ENCODE assay signal across 1 cellular context in the genomic region with DNA sequence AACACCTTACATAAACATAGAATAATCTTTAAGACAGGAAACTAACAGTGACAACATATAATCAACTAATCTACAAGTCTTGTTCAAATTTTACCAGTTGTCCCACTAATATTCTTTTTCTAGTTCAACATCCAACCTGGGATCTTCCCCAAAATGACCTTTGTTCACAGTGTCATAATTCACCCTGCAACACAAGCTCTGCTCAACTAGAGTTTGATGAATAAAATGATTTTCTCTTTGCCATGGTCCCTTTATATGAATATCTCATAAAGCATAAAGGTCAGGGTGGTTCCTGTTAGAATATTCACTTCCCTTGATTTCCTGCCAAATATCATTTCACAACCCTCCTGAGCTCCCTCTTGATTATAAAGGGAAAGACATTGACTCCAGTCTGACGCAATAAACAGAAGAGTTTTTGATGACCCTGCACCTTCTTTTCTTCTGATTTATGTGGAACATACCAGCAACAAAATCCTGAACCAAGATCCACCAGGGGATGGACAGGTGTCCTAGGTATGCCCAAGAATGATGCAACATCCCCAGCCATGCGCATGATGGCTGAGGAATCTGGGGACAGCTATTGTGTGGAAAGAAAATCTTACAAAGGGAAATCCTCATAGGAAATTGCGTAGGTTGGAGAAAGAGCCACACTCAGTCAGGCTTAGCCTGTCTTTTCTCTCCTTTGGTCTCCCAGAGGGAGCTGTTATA.
TF ChIP-seq lines count a peak whose summit lies in the region.

No MANE protein-coding gene starts in this region.

TF ChIP-seq in GM23338, 12 proteins besides CTCF, POLR2A, EP300 and RAD21 (continued from another document):
- TF ChIP-seq, protein P1, sequence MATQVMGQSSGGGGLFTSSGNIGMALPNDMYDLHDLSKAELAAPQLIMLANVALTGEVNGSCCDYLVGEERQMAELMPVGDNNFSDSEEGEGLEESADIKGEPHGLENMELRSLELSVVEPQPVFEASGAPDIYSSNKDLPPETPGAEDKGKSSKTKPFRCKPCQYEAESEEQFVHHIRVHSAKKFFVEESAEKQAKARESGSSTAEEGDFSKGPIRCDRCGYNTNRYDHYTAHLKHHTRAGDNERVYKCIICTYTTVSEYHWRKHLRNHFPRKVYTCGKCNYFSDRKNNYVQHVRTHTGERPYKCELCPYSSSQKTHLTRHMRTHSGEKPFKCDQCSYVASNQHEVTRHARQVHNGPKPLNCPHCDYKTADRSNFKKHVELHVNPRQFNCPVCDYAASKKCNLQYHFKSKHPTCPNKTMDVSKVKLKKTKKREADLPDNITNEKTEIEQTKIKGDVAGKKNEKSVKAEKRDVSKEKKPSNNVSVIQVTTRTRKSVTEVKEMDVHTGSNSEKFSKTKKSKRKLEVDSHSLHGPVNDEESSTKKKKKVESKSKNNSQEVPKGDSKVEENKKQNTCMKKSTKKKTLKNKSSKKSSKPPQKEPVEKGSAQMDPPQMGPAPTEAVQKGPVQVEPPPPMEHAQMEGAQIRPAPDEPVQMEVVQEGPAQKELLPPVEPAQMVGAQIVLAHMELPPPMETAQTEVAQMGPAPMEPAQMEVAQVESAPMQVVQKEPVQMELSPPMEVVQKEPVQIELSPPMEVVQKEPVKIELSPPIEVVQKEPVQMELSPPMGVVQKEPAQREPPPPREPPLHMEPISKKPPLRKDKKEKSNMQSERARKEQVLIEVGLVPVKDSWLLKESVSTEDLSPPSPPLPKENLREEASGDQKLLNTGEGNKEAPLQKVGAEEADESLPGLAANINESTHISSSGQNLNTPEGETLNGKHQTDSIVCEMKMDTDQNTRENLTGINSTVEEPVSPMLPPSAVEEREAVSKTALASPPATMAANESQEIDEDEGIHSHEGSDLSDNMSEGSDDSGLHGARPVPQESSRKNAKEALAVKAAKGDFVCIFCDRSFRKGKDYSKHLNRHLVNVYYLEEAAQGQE (IDR thresholded peaks at IDR 0.05; ENCODE audit: unreplicated experiment), result no peak
- TF ChIP-seq, protein P2, sequence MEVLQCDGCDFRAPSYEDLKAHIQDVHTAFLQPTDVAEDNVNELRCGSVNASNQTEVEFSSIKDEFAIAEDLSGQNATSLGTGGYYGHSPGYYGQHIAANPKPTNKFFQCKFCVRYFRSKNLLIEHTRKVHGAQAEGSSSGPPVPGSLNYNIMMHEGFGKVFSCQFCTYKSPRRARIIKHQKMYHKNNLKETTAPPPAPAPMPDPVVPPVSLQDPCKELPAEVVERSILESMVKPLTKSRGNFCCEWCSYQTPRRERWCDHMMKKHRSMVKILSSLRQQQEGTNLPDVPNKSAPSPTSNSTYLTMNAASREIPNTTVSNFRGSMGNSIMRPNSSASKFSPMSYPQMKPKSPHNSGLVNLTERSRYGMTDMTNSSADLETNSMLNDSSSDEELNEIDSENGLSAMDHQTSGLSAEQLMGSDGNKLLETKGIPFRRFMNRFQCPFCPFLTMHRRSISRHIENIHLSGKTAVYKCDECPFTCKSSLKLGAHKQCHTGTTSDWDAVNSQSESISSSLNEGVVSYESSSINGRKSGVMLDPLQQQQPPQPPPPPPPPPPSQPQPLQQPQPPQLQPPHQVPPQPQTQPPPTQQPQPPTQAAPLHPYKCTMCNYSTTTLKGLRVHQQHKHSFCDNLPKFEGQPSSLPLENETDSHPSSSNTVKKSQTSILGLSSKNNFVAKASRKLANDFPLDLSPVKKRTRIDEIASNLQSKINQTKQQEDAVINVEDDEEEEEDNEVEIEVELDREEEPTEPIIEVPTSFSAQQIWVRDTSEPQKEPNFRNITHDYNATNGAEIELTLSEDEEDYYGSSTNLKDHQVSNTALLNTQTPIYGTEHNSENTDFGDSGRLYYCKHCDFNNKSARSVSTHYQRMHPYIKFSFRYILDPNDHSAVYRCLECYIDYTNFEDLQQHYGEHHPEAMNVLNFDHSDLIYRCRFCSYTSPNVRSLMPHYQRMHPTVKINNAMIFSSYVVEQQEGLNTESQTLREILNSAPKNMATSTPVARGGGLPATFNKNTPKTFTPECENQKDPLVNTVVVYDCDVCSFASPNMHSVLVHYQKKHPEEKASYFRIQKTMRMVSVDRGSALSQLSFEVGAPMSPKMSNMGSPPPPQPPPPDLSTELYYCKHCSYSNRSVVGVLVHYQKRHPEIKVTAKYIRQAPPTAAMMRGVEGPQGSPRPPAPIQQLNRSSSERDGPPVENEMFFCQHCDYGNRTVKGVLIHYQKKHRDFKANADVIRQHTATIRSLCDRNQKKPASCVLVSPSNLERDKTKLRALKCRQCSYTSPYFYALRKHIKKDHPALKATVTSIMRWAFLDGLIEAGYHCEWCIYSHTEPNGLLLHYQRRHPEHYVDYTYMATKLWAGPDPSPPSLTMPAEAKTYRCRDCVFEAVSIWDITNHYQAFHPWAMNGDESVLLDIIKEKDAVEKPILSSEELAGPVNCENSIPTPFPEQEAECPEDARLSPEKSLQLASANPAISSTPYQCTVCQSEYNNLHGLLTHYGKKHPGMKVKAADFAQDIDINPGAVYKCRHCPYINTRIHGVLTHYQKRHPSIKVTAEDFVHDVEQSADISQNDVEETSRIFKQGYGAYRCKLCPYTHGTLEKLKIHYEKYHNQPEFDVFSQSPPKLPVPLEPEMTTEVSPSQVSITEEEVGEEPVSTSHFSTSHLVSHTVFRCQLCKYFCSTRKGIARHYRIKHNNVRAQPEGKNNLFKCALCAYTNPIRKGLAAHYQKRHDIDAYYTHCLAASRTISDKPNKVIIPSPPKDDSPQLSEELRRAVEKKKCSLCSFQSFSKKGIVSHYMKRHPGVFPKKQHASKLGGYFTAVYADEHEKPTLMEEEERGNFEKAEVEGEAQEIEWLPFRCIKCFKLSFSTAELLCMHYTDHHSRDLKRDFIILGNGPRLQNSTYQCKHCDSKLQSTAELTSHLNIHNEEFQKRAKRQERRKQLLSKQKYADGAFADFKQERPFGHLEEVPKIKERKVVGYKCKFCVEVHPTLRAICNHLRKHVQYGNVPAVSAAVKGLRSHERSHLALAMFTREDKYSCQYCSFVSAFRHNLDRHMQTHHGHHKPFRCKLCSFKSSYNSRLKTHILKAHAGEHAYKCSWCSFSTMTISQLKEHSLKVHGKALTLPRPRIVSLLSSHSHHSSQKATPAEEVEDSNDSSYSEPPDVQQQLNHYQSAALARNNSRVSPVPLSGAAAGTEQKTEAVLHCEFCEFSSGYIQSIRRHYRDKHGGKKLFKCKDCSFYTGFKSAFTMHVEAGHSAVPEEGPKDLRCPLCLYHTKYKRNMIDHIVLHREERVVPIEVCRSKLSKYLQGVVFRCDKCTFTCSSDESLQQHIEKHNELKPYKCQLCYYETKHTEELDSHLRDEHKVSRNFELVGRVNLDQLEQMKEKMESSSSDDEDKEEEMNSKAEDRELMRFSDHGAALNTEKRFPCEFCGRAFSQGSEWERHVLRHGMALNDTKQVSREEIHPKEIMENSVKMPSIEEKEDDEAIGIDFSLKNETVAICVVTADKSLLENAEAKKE (CRISPR knock-in tag; IDR thresholded peaks at IDR 0.05), result no peak
